In genomic region chr17:16261049-16261448, GRCh38 we compare ENCODE assay signal across 9 cellular contexts.
"Had no signal": no experiment of that assay in that cellular context is flagged by ENCODE, and none has a peak within 500 bp of the region (broad histone marks: within the 10 kb centered on the region; RNA-seq: fewer than 3 reads in every experiment).

No MANE protein-coding gene starts in this region.

- H3K9ac ChIP-seq: GM23248 had no signal

- FAIRE-seq: K562 had no signal

- H2AFZ ChIP-seq: GM23248 had no signal

- H3K9me3 ChIP-seq: HAP-1 had no signal

- H3K4me1 ChIP-seq: HAP-1 had no signal

- H3K36me3 ChIP-seq: HAP-1 had no signal

- ATAC-seq: HCT116, K562 had no signal

- H3K9me3 Mint-ChIP-seq: HFFc6 had no signal

- H3K27ac ChIP-seq: GM23248, HL-60 had no signal

- H3K27ac Mint-ChIP-seq: HFFc6 had no signal

- H3K4me3 ChIP-seq: GM23248, HAP-1, K562 had no signal

- DNase-seq: GM23248, GOT3, H7, HFFc6, IMR-90 had no signal

- H3K4me3 Mint-ChIP-seq: HFFc6 had no signal
